Comparison of ENCODE assay signal across 11 cellular contexts in the genomic region with DNA sequence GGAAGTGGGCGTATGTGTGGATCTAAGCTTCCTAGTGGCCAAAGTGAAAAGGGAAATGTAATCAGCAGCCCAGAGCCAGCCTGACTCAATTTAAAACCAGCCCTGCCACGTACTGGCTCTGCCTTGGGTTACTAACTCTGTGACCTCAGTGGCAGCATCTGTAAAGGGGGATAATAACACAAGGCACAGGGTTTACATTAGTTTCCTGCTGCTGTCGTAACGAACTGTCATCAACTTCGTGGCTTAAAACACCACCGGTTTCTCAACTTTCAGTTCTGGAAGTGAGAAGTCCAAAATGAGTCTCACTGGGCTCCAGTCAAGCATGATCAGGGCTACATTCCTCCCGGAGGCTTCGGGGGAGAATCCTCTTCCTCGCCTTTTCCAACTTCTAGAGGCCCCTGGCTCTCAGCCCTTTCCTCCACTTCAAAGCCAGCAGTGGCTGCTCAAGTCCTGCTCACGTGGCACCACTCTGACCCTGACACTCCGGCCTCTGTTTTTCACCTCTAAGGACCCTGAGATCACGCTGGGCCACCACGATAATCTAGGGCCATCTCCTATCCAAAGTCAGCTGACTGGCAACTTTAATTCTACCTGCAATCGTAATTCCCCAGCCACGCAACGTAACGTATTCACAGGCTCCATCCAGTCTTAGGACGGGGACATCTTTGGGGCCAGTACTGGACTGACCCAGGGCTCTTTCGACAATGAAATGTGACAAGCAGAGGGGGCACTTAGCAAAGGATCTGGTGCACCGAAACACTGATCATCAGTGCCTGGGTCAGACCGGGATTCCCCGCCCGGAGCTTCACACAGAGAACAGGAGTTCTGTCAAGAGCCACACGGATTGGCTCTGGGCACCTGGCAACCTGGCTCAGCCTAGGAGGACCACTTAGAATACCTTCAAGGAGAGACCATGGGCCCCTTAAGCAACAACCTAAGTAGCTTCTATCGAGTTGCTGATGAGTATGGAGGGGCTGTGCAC. TPM values are rescaled to one million over a fixed set of nuclear protein-coding genes. Genes with fewer than 3 reads are reported as not detected.
DNase-seq lines count a peak whose midpoint lies in the region; ATAC-seq and TF ChIP-seq lines count a peak whose summit lies in the region.
"Had no signal": no experiment of that assay in that cellular context is flagged by ENCODE, and none has a peak within 500 bp of the region (broad histone marks: within the 10 kb centered on the region; RNA-seq: fewer than 3 reads in every experiment).

No MANE protein-coding gene starts in this region.

- WGBS in spleen, 5 donors, result 70 to 80% (median 74%) methylated on average over 21 to 25 of the region's 25 CpGs

- H3K9me3 Mint-ChIP-seq in central memory CD8-positive, alpha-beta T cell, result no peaks in the 10 kb centered on the region
- H3K9me3 Mint-ChIP-seq: brain, mesothelial cell of epicardium had no signal

- no peaks in the 10 kb centered on the region for H3K27me3 Mint-ChIP-seq in central memory CD8-positive, alpha-beta T cell

- in situ Hi-C loops in GM13977 (cut with MboI; ENCODE audit: low pct_unique_long_range_greater_than_20kb, low sequenced_read_pairs, unreplicated experiment), result no loop called here
- in situ Hi-C loops in Panc1 (cut with HindIII; ENCODE audit: low pct_unique_long_range_greater_than_20kb, low sequenced_read_pairs), result no loop called here

- peaks cover 43% of the 10 kb centered on the region for H3K4me1 Mint-ChIP-seq in central memory CD8-positive, alpha-beta T cell
- H3K4me1 Mint-ChIP-seq: mesothelial cell of epicardium had no signal

- TF ChIP-seq CTCF in GM13977 (IDR thresholded peaks at IDR 0.05; ENCODE audit: extremely low read depth, insufficient read depth, missing control alignments) (no peak), Panc1 (IDR thresholded peaks at IDR 0.05) (no peak), spleen (IDR thresholded peaks at IDR 0.05 in 8 of 11, conservative IDR thresholded peaks at IDR 0.05 in 3 of 11) (no peak)

- H3K36me3 ChIP-seq in Panc1 (ENCODE audit: control insufficient read depth, insufficient read depth, low read length) (no peaks in the 10 kb centered on the region), spleen (peaks cover 2 to 100% (median 92%) of the 10 kb centered on the region in 6 donors)

- peak overlapping the region; percentile 52 for H3K4me3 Mint-ChIP-seq in central memory CD8-positive, alpha-beta T cell
- H3K4me3 Mint-ChIP-seq: brain, mesothelial cell of epicardium had no signal

- peaks cover 78% of the 10 kb centered on the region for H3K36me3 Mint-ChIP-seq in central memory CD8-positive, alpha-beta T cell (ENCODE audit: insufficient read depth)
- H3K36me3 Mint-ChIP-seq: brain had no signal

- no peak overlapping the region for H3K4me3 ChIP-seq in Panc1 (ENCODE audit: low read depth in 2 of 2, low read length in 2 of 2)
- no peak overlapping the region for H3K4me3 ChIP-seq in spleen

- POLR2A ChIA-PET in Panc1 (lab: Charles Lee), result no interaction called here

- no peak for TF ChIP-seq POLR2A in spleen (IDR thresholded peaks at IDR 0.05)

- no peaks in the 10 kb centered on the region; the same call in 1 of the 2 replicates for H3K4me1 ChIP-seq in Panc1 (ENCODE audit: control insufficient read depth, insufficient read depth, low read length)
- H3K4me1 ChIP-seq in spleen, result peaks cover 15 to 84% (median 46%) of the 10 kb centered on the region in 6 donors

- ATAC-seq in Panc1 (no peak), HG03280 (IDR thresholded peaks at IDR 0.05; ENCODE audit: unreplicated experiment) (no peak), GM19035 (IDR thresholded peaks at IDR 0.05; ENCODE audit: unreplicated experiment) (no peak)
- peak; percentile 77 for ATAC-seq in central memory CD8-positive, alpha-beta T cell (replicated peaks; ENCODE audit: extremely low read depth, poor library complexity, severe bottlenecking)

- DNase-seq in GM13977 (ENCODE audit: low spot score) (peak; percentile 74), Panc1 (ENCODE audit: low read depth, low spot score) (no peak), spleen (peak; percentile 68), activated gamma-delta T cell treated with Interleukin-2 at 50 U/mL for 16 hours (no peak)
- no peak for DNase-seq in central memory CD8-positive, alpha-beta T cell (ENCODE audit: low spot score in 2 of 2)
- DNase-seq: foreskin melanocyte, NCI-H446 had no signal

- no peaks in the 10 kb centered on the region for H3K9me3 ChIP-seq in Panc1 (ENCODE audit: control insufficient read depth, insufficient read depth, low read depth, low read length)
- H3K9me3 ChIP-seq in spleen, result no peaks in the 10 kb centered on the region

- peak overlapping the region; percentile 90 for H3K27ac Mint-ChIP-seq in central memory CD8-positive, alpha-beta T cell (ENCODE audit: low read depth)
- H3K27ac Mint-ChIP-seq: mesothelial cell of epicardium had no signal

- no peak overlapping the region for H3K27ac ChIP-seq in Panc1 (ENCODE audit: low read length)
- H3K27ac ChIP-seq in spleen, result peak overlapping the region in 7 of 8 donors; percentile 19 to 79 (median 51)

- no peaks in the 10 kb centered on the region for H3K27me3 ChIP-seq in Panc1 (ENCODE audit: control insufficient read depth, insufficient read depth, low read length)
- no peaks in the 10 kb centered on the region for H3K27me3 ChIP-seq in spleen (replicated peaks in 1 of 7)

- TSS peak; percentile 76 for BruUV-seq in Panc1 (replicated peaks; lab: Mats Ljungman, UMichigan)

- intact Hi-C loops in Panc1 (cut with micrococcal nuclease; ENCODE audit: unreplicated experiment) (loop anchor here (5.0 kb wide), 1 partner anchor 63 kb away; no protein-coding TSS in a partner anchor), spleen (cut with DNase I; ENCODE audit: low total_unique reads) (loop anchor here (5.0 kb wide), 2 partner anchors 63 to 138 kb away; no protein-coding TSS in a partner anchor)

- CTCF ChIA-PET in Panc1 (lab: Charles Lee), result no interaction called here

RNA-seq across cellular contexts. Expression of gene TMC6, which starts 14.5 kb away (rescaled TPM):
- total RNA-seq in Panc1 (2021; ENCODE audit: unreplicated experiment) (58.0 TPM), spleen (100 to 1,000 TPM; 169 to 425 (median 354) TPM)
- polyA plus RNA-seq in Panc1 (2012; ENCODE audit: insufficient read length), result 55.7 TPM
- polyA plus RNA-seq in spleen, result 100 to 1,000 TPM; 132 to 269 (median 252) TPM

RNA-seq across cellular contexts. Expression of gene TMC8, which starts 16.5 kb away (rescaled TPM):
- total RNA-seq in Panc1 (2021; ENCODE audit: unreplicated experiment) (1.4 TPM), spleen (100 to 1,000 TPM; 116 to 222 (median 205) TPM)
- 1.5 TPM for polyA plus RNA-seq in Panc1 (2012; ENCODE audit: insufficient read length)
- 100 to 1,000 TPM; 103 to 191 (median 158) TPM for polyA plus RNA-seq in spleen

RNA-seq across cellular contexts. Expression of gene C17orf99, which starts 32.1 kb away (rescaled TPM):
- total RNA-seq in Panc1 (2021; ENCODE audit: unreplicated experiment) (0.67 TPM), spleen (1 to 10 TPM in 2 of 7 donors, under 1 TPM in 2, not detected in 3; 0.19 to 3.0 (median 0.95) TPM)
- not detected for polyA plus RNA-seq in Panc1 (2012; ENCODE audit: insufficient read length)
- polyA plus RNA-seq in spleen, result under 1 TPM in 2 of 3 donors, not detected in 1; 0.46 TPM
- total RNA-seq: mesothelial cell of epicardium had no signal

RNA-seq across cellular contexts. Expression of gene SYNGR2, which starts 54.3 kb away (rescaled TPM):
- total RNA-seq in Panc1 (2021; ENCODE audit: unreplicated experiment) (204 TPM), spleen (100 to 1,000 TPM; 107 to 179 (median 137) TPM)
- polyA plus RNA-seq in Panc1 (2012; ENCODE audit: insufficient read length), result 313 TPM
- polyA plus RNA-seq in spleen, result 100 to 1,000 TPM; 152 to 201 (median 170) TPM

Comparison
In these comparisons a context has a peak if more than half of its experiments do, and no peak if none do; other contexts are left out.
1. DNase-seq: peak in GM13977 (single experiment) and spleen (single experiment); none in Panc1 (single experiment), central memory CD8-positive, alpha-beta T cell (0 of 2) and activated gamma-delta T cell treated with Interleukin-2 at 50 U/mL for 16 hours (single experiment).
2. RNA of gene TMC8, which starts 16.5 kb away (total RNA-seq): 116 to 222 TPM in spleen; 1.4 TPM in Panc1 (single experiment); every median in the first group is over 10 times any median in the second.